18 cellular contexts compared by ENCODE assay signal in genomic region chr14:20748439-20748838, GRCh38. TPM values are rescaled to one million over a fixed set of nuclear protein-coding genes. Genes with fewer than 3 reads are reported as not detected.
DNase-seq lines count a peak whose midpoint lies in the region; ATAC-seq and TF ChIP-seq lines count a peak whose summit lies in the region.
"Had no signal": no experiment of that assay in that cellular context is flagged by ENCODE, and none has a peak within 500 bp of the region (broad histone marks: within the 10 kb centered on the region; RNA-seq: fewer than 3 reads in every experiment).

No MANE protein-coding gene starts in this region.

- no peaks in the 10 kb centered on the region for H3K27me3 ChIP-seq in colonic mucosa
- H3K27me3 ChIP-seq in transverse colon, result no peaks in the 10 kb centered on the region
- H3K27me3 ChIP-seq: BLaER1 treated with 17β-estradiol and CSF1 and Interleukin-3, amounts not matched to agents 10 nM and 100 nM had no signal

- H3K9me3 ChIP-seq in colonic mucosa, result no peaks in the 10 kb centered on the region
- H3K9me3 ChIP-seq in mucosa of descending colon, result peaks cover 11% of the 10 kb centered on the region
- peaks cover 3 to 13% of the 10 kb centered on the region in 2 donors for H3K9me3 ChIP-seq in transverse colon

- H3K4me3 ChIP-seq in colonic mucosa (no peak overlapping the region), mucosa of descending colon (no peak overlapping the region), transverse colon (no peak overlapping the region)
- H3K4me3 ChIP-seq: A549; BLaER1 treated with 17β-estradiol and CSF1 and Interleukin-3, amounts not matched to agents 10 nM and 100 nM had no signal

- in situ Hi-C loops in transverse colon (cut with MboI; ENCODE audit: low pct_ligation_motif_present in 1 of 4, low pct_unique_long_range_greater_than_20kb in 1 of 4, low sequenced_read_pairs in 3 of 4), result no loop called here

- no peak overlapping the region for H3K9ac ChIP-seq in colonic mucosa (ENCODE audit: low read depth in 2 of 2, low read length in 2 of 2)
- H3K9ac ChIP-seq: BLaER1 treated with 17β-estradiol and CSF1 and Interleukin-3, amounts not matched to agents 10 nM and 100 nM had no signal

- H3K27ac ChIP-seq in colonic mucosa (no peak overlapping the region), transverse colon (no peak overlapping the region)
- H3K27ac ChIP-seq: 22Rv1; A549; BLaER1 treated with 17β-estradiol and CSF1 and Interleukin-3, amounts not matched to agents 10 nM and 100 nM; C4-2B had no signal

- H3K36me3 ChIP-seq in colonic mucosa (no peaks in the 10 kb centered on the region), mucosa of descending colon (ENCODE audit: low read depth) (no peaks in the 10 kb centered on the region), transverse colon (no peaks in the 10 kb centered on the region)

- no peak for TF ChIP-seq EP300 in transverse colon (IDR thresholded peaks at IDR 0.05; ENCODE audit: low read depth)

- intact Hi-C loops in colonic mucosa (cut with DNase I) (no loop called here), mucosa of descending colon (cut with DNase I, micrococcal nuclease) (no loop called here), transverse colon (cut with DNase I; ENCODE audit: low total_unique reads) (no loop called here)

- DNase-seq in colonic mucosa (peak; percentile 24), mucosa of descending colon (peak in 1 of 3 donors; percentile 9), transverse colon (peak; percentile 26), NCI-H345 treated with DMSO at 0.1 percent for 48 hours (lab: John Stamatoyannopoulos, UW; ENCODE audit: unreplicated experiment) (no peak)
- DNase-seq: AML-193; Caco-2; Calu3; CD4-positive, alpha-beta T cell; CD8-positive, alpha-beta T cell; DMS79 treated with DMSO at 0.1 percent for 48 hours; GF-D8 had no signal

- WGBS in transverse colon (ENCODE audit: low coverage in 1 of 2), 2 donors, result 83% methylated on average over 2 of the region's 2 CpGs

- TF ChIP-seq CTCF in colonic mucosa (IDR thresholded peaks at IDR 0.05) (no peak), mucosa of descending colon (IDR thresholded peaks at IDR 0.05) (no peak), transverse colon (IDR thresholded peaks at IDR 0.05) (no peak)

- no peaks in the 10 kb centered on the region for H3K4me1 ChIP-seq in colonic mucosa
- no peaks in the 10 kb centered on the region for H3K4me1 ChIP-seq in mucosa of descending colon (ENCODE audit: low read depth)
- H3K4me1 ChIP-seq in transverse colon, result peaks cover 0 to 9% (median 0%) of the 10 kb centered on the region in 4 donors
- H3K4me1 ChIP-seq: A549, Caco-2 had no signal

- no peak for TF ChIP-seq POLR2A in transverse colon (IDR thresholded peaks at IDR 0.05)

- ATAC-seq in mucosa of descending colon, result peak; percentile 69
- no peak for ATAC-seq in HG03159 (IDR thresholded peaks at IDR 0.05; ENCODE audit: unreplicated experiment)
- ATAC-seq: A549; CD8-positive, alpha-beta T cell had no signal

RNA-seq across cellular contexts. Expression of gene EDDM3A, which starts 2.8 kb away (rescaled TPM):
- total RNA-seq in colonic mucosa, result not detected
- not detected for total RNA-seq in mucosa of descending colon
- total RNA-seq in transverse colon, result not detected
- total RNA-seq: A172; B cell; Caco-2; Calu3; CD4-positive, alpha-beta T cell; CD8-positive, alpha-beta T cell had no signal

RNA-seq across cellular contexts. Expression of gene EDDM3B, which starts 19.8 kb away (rescaled TPM):
- total RNA-seq in colonic mucosa (not detected), mucosa of descending colon (not detected), transverse colon (not detected)
- total RNA-seq: A172; B cell; Caco-2; Calu3; CD4-positive, alpha-beta T cell; CD8-positive, alpha-beta T cell had no signal

RNA-seq across cellular contexts. Expression of gene RNASE6, which starts 32.6 kb away (rescaled TPM):
- total RNA-seq in colonic mucosa (1 to 10 TPM; 3.4 to 6.8 TPM), mucosa of descending colon (10 to 100 TPM in 1 of 3 donors, 1 to 10 TPM in 2; 3.3 to 13.7 (median 9.1) TPM), transverse colon (10 to 100 TPM in 2 of 4 donors, 1 to 10 TPM in 1, not detected in 1; 7.6 to 27.7 (median 17.0) TPM)
- total RNA-seq: A172, Caco-2, Calu3 had no signal

RNA-seq across cellular contexts. Expression of gene RNASE1, which starts 54.2 kb away (rescaled TPM):
- 100 to 1,000 TPM; 189 to 244 TPM for total RNA-seq in colonic mucosa
- total RNA-seq in mucosa of descending colon, result 100 to 1,000 TPM; 105 to 275 (median 203) TPM
- total RNA-seq in transverse colon, result 100 to 1,000 TPM in 3 of 4 donors, 10 to 100 TPM in 1; 96.7 to 296 (median 177) TPM
- total RNA-seq: A172; CD4-positive, alpha-beta T cell; CD8-positive, alpha-beta T cell had no signal

RNA-seq across cellular contexts. Expression of gene ANG, which starts 59.9 kb away (rescaled TPM):
- total RNA-seq in colonic mucosa, result 10 to 100 TPM; 50.0 to 73.6 TPM
- 10 to 100 TPM; 25.0 to 50.1 (median 41.0) TPM for total RNA-seq in mucosa of descending colon
- 10 to 100 TPM; 10.5 to 37.1 (median 25.7) TPM for total RNA-seq in transverse colon
